Comparison of ENCODE assay signal across 8 cellular contexts in genomic region chr4:85370400-85371032, GRCh38.
DNase-seq lines count a peak whose midpoint lies in the region; ATAC-seq and TF ChIP-seq lines count a peak whose summit lies in the region.

No MANE protein-coding gene starts in this region.

- H3K9me3 Mint-ChIP-seq in activated CD4-positive, alpha-beta memory T cell treated with anti-CD3 and anti-CD28 coated beads, Interleukin-2, amount 10 ng/mL, durations not matched to agents 7 days and 5 days = no peaks in the 10 kb centered on the region

- TF ChIP-seq POLR2A in GM18505 (IDR thresholded peaks at IDR 0.05; ENCODE audit: borderline replicate concordance, extremely low read depth, insufficient read depth, insufficient read length) = no peak

- H4K20me1 ChIP-seq in BLaER1 treated with 17β-estradiol and CSF1 and Interleukin-3, amounts not matched to agents 10 nM and 100 nM = no peaks in the 10 kb centered on the region
- H4K20me1 ChIP-seq in hepatocyte (ENCODE audit: insufficient read depth, poor library complexity, severe bottlenecking) = no peaks in the 10 kb centered on the region

- no peak overlapping the region for H3K4me3 ChIP-seq in BLaER1 treated with 17β-estradiol and CSF1 and Interleukin-3, amounts not matched to agents 10 nM and 100 nM
- no peak overlapping the region for H3K4me3 ChIP-seq in hepatocyte

- H3K27ac ChIP-seq in BLaER1 treated with 17β-estradiol and CSF1 and Interleukin-3, amounts not matched to agents 10 nM and 100 nM = peak overlapping the region in 4 of 11 experiments; percentile 1 to 76 (median 44); a peak in 5 of 22 replicates
- H3K27ac ChIP-seq in hepatocyte = no peak overlapping the region

- CTCF ChIA-PET in activated CD4-positive, alpha-beta memory T cell treated with anti-CD3 and anti-CD28 coated beads, Interleukin-2, amount 10 ng/mL, durations not matched to agents 7 days and 5 days (lab: Charles Lee) = interaction anchor here (1.0 kb wide), 1 partner anchor 223 kb away, joined by 4 read pairs; no protein-coding TSS in a partner anchor

- no peaks in the 10 kb centered on the region for H3K27me3 ChIP-seq in BLaER1 treated with 17β-estradiol and CSF1 and Interleukin-3, amounts not matched to agents 10 nM and 100 nM
- H3K27me3 ChIP-seq in hepatocyte = no peaks in the 10 kb centered on the region

- peak overlapping the region in 8 of 11 experiments; percentile 23 to 67 (median 44); a peak in 15 of 22 replicates for H3K4me2 ChIP-seq in BLaER1 treated with 17β-estradiol and CSF1 and Interleukin-3, amounts not matched to agents 10 nM and 100 nM
- H3K4me2 ChIP-seq in hepatocyte = no peak overlapping the region

- H2AFZ ChIP-seq in hepatocyte = no peak overlapping the region

- H3K79me2 ChIP-seq in hepatocyte = no peaks in the 10 kb centered on the region

- 59% methylated on average over 5 of the region's 5 CpGs for WGBS in hepatocyte (ENCODE audit: low lambda C conversion rate, missing lambda C conversion rate)

- H3K4me1 Mint-ChIP-seq in activated CD4-positive, alpha-beta memory T cell treated with anti-CD3 and anti-CD28 coated beads, Interleukin-2, amount 10 ng/mL, durations not matched to agents 7 days and 5 days = no peaks in the 10 kb centered on the region

- ATAC-seq in GM18505 (IDR thresholded peaks at IDR 0.05; ENCODE audit: unreplicated experiment) = peak; percentile 89
- peak; percentile 93 for ATAC-seq in HG02798 (IDR thresholded peaks at IDR 0.05; ENCODE audit: poor library complexity, unreplicated experiment)

- H3K27me3 Mint-ChIP-seq in activated CD4-positive, alpha-beta memory T cell treated with anti-CD3 and anti-CD28 coated beads, Interleukin-2, amount 10 ng/mL, durations not matched to agents 7 days and 5 days = no peaks in the 10 kb centered on the region

- peak; percentile 62 for TF ChIP-seq CTCF in hepatocyte (IDR thresholded peaks at IDR 0.05; ENCODE audit: poor library complexity)

- no peak overlapping the region for H3K9ac ChIP-seq in BLaER1 treated with 17β-estradiol and CSF1 and Interleukin-3, amounts not matched to agents 10 nM and 100 nM

- H3K36me3 Mint-ChIP-seq in activated CD4-positive, alpha-beta memory T cell treated with anti-CD3 and anti-CD28 coated beads, Interleukin-2, amount 10 ng/mL, durations not matched to agents 7 days and 5 days (ENCODE audit: low read depth) = no peaks in the 10 kb centered on the region

- peaks cover 17 to 26% (median 22%) of the 10 kb centered on the region in 10 experiments for H3K4me1 ChIP-seq in BLaER1 treated with 17β-estradiol and CSF1 and Interleukin-3, amounts not matched to agents 10 nM and 100 nM
- H3K4me1 ChIP-seq in hepatocyte (ENCODE audit: insufficient read depth) = no peaks in the 10 kb centered on the region

- H3K27ac Mint-ChIP-seq in activated CD4-positive, alpha-beta memory T cell treated with anti-CD3 and anti-CD28 coated beads, Interleukin-2, amount 10 ng/mL, durations not matched to agents 7 days and 5 days = no peak overlapping the region

- no peaks in the 10 kb centered on the region for H3K36me3 ChIP-seq in BLaER1 treated with 17β-estradiol and CSF1 and Interleukin-3, amounts not matched to agents 10 nM and 100 nM
- H3K36me3 ChIP-seq in hepatocyte (replicated peaks; ENCODE audit: insufficient read depth, low read depth) = no peaks in the 10 kb centered on the region

- peak; percentile 86 for DNase-seq in NAMALWA (ENCODE audit: low spot score)
- peak; percentile 22 for DNase-seq in activated CD4-positive, alpha-beta memory T cell treated with anti-CD3 and anti-CD28 coated beads, Interleukin-2, amount 10 ng/mL, durations not matched to agents 7 days and 5 days
- DNase-seq in hepatocyte (ENCODE audit: low spot score) = peak; percentile 58
- DNase-seq in stromal cell of bone marrow (ENCODE audit: low read depth) = peak; percentile 10
- DNase-seq in central memory CD4-positive, alpha-beta T cell = no peak

- POLR2A ChIA-PET in activated CD4-positive, alpha-beta memory T cell treated with anti-CD3 and anti-CD28 coated beads, Interleukin-2, amount 10 ng/mL, durations not matched to agents 7 days and 5 days (lab: Charles Lee) = no interaction called here

- no peaks in the 10 kb centered on the region for H3K9me2 ChIP-seq in hepatocyte (replicated peaks; ENCODE audit: insufficient read depth)

- H3K4me3 Mint-ChIP-seq in activated CD4-positive, alpha-beta memory T cell treated with anti-CD3 and anti-CD28 coated beads, Interleukin-2, amount 10 ng/mL, durations not matched to agents 7 days and 5 days = no peak overlapping the region

- no peaks in the 10 kb centered on the region for H3K9me3 ChIP-seq in BLaER1 treated with 17β-estradiol and CSF1 and Interleukin-3, amounts not matched to agents 10 nM and 100 nM (replicated peaks in 1 of 11)
- no peaks in the 10 kb centered on the region for H3K9me3 ChIP-seq in hepatocyte (ENCODE audit: low read depth)
